In genomic region chr6:28980797-28981390, GRCh38 we compare ENCODE assay signal across 8 cellular contexts. TPM values are rescaled to one million over a fixed set of nuclear protein-coding genes. Genes with fewer than 3 reads are reported as not detected.
DNase-seq lines count a peak whose midpoint lies in the region; ATAC-seq and TF ChIP-seq lines count a peak whose summit lies in the region.

No MANE protein-coding gene starts in this region.

- intact Hi-C loops in CD8-positive, alpha-beta T cell (cut with DNase I, micrococcal nuclease), result loop anchor here (1.0 to 10.0 kb wide), 8 partner anchors 37 to 1806 kb away; no protein-coding TSS in a partner anchor
- intact Hi-C loops in heart right ventricle (cut with DNase I), result loop anchor here in 8 of 10 donors (1.0 to 10.0 kb wide), 12 partner anchors 34 to 1506 kb away; partner anchors contain the start of gene ZNF184 (in 1 of the 8)

- no peaks in the 10 kb centered on the region for H3K36me3 ChIP-seq in CD8-positive, alpha-beta T cell (ENCODE audit: insufficient read depth, low read length)
- H3K36me3 ChIP-seq in SJCRH30, result no peaks in the 10 kb centered on the region
- no peaks in the 10 kb centered on the region for H3K36me3 ChIP-seq in adipocyte (ENCODE audit: control insufficient read depth, insufficient read depth, low read length, severe bottlenecking)
- no peaks in the 10 kb centered on the region for H3K36me3 ChIP-seq in heart right ventricle

- CTCF ChIA-PET in CD8-positive, alpha-beta T cell (lab: Charles Lee), result interaction anchor here (1.1 to 5.9 kb wide), 7 partner anchors 11 to 143 kb away, joined by 3 to 44 read pairs (median 3); no protein-coding TSS in a partner anchor

- peak; percentile 21 for TF ChIP-seq CTCF in CD8-positive, alpha-beta T cell (IDR thresholded peaks at IDR 0.05)
- peak in 5 of 9 donors; percentile 24 to 32 (median 32) for TF ChIP-seq CTCF in heart right ventricle (IDR thresholded peaks at IDR 0.05)

- H3K27ac ChIP-seq in CD8-positive, alpha-beta T cell (ENCODE audit: low read depth, low read length), result no peak overlapping the region
- H3K27ac ChIP-seq in SJCRH30, result peak overlapping the region; percentile 8; the same call in 1 of the 2 replicates
- peak overlapping the region in 7 of 10 donors; percentile 16 to 76 (median 45) for H3K27ac ChIP-seq in heart right ventricle

- POLR2A ChIA-PET in CD8-positive, alpha-beta T cell (lab: Charles Lee), result interaction anchor here (1.2 to 2.8 kb wide), 6 partner anchors 40 to 143 kb away, joined by 5 to 15 read pairs (median 6); partner anchors contain the start of gene TRIM27

- H3K4me3 Mint-ChIP-seq in CD8-positive, alpha-beta T cell, result peak overlapping the region; percentile 89

- peak overlapping the region; percentile 98 for H3K4me3 ChIP-seq in CD8-positive, alpha-beta T cell (ENCODE audit: low read depth, low read length)
- peak overlapping the region; percentile 71 for H3K4me3 ChIP-seq in SJCRH30
- H3K4me3 ChIP-seq in adipocyte (ENCODE audit: low read length), result peak overlapping the region; percentile 87
- peak overlapping the region; percentile 42 to 71 (median 66) for H3K4me3 ChIP-seq in heart right ventricle

- 0 to 1% methylated on average over 16 of the region's 16 CpGs for WGBS in heart right ventricle, 2 donors

- peak in 4 of 7 experiments; percentile 21 to 57 (median 35) for DNase-seq in CD8-positive, alpha-beta T cell
- DNase-seq in LHCN-M2 (ENCODE audit: low read depth) (peak; percentile 85), SJCRH30 (peak; percentile 77 to 84), adipocyte (ENCODE audit: low read depth) (peak; percentile 92), heart right ventricle (peak in 1 of 2 donors; percentile 51), pons (ENCODE audit: low spot score) (peak; percentile 58)

- peaks cover 54% of the 10 kb centered on the region for H3K4me1 Mint-ChIP-seq in CD8-positive, alpha-beta T cell (ENCODE audit: low read depth)

- H3K9me3 ChIP-seq in CD8-positive, alpha-beta T cell (ENCODE audit: low read length), result no peaks in the 10 kb centered on the region
- H3K9me3 ChIP-seq in SJCRH30 (replicated peaks) (no peaks in the 10 kb centered on the region), adipocyte (ENCODE audit: control insufficient read depth, low read length) (no peaks in the 10 kb centered on the region), heart right ventricle (no peaks in the 10 kb centered on the region)

- peak; percentile 30 for ATAC-seq in CD8-positive, alpha-beta T cell
- ATAC-seq in GM19467 (IDR thresholded peaks at IDR 0.05; ENCODE audit: unreplicated experiment), result peak; percentile 41
- ATAC-seq in heart right ventricle, result peak in 7 of 8 donors; percentile 22 to 63 (median 51)
- no peak for ATAC-seq in GM19395 (IDR thresholded peaks at IDR 0.05; ENCODE audit: unreplicated experiment)

- H3K4me1 ChIP-seq in CD8-positive, alpha-beta T cell (ENCODE audit: insufficient read depth, low read length), result peaks cover 17% of the 10 kb centered on the region
- H3K4me1 ChIP-seq in SJCRH30, result no peaks in the 10 kb centered on the region
- peaks cover 17% of the 10 kb centered on the region for H3K4me1 ChIP-seq in adipocyte (ENCODE audit: control insufficient read depth, insufficient read depth, low read length)
- peaks cover 0 to 48% (median 6%) of the 10 kb centered on the region in 9 donors for H3K4me1 ChIP-seq in heart right ventricle

- H3K9me3 Mint-ChIP-seq in CD8-positive, alpha-beta T cell, result peaks cover 2% of the 10 kb centered on the region

- no peaks in the 10 kb centered on the region for H3K27me3 ChIP-seq in CD8-positive, alpha-beta T cell (ENCODE audit: insufficient read depth, low read length)
- H3K27me3 ChIP-seq in SJCRH30, result no peaks in the 10 kb centered on the region
- H3K27me3 ChIP-seq in adipocyte (replicated peaks; ENCODE audit: control insufficient read depth, insufficient read depth, low read length), result no peaks in the 10 kb centered on the region
- H3K27me3 ChIP-seq in heart right ventricle, result peaks cover 0 to 27% (median 18%) of the 10 kb centered on the region in 7 donors

- peaks cover 4% of the 10 kb centered on the region for H3K36me3 Mint-ChIP-seq in CD8-positive, alpha-beta T cell

- H3K9ac ChIP-seq in adipocyte (ENCODE audit: low read length), result peak overlapping the region; percentile 59

- H3K27ac Mint-ChIP-seq in CD8-positive, alpha-beta T cell, result peak overlapping the region; percentile 19

- peaks cover 31% of the 10 kb centered on the region for H3K27me3 Mint-ChIP-seq in CD8-positive, alpha-beta T cell (ENCODE audit: low read depth)

RNA-seq across cellular contexts. Expression of gene ZNF311, which starts 24.2 kb away (rescaled TPM):
- not detected for total RNA-seq in CD8-positive, alpha-beta T cell
- total RNA-seq in LHCN-M2 (2014; rRNA removed) (0.71 and 0.86 TPM in 2 replicates), heart right ventricle (under 1 TPM; 0.08 to 0.39 (median 0.22) TPM)
- polyA plus RNA-seq in LHCN-M2 (2012), result 0.43 TPM
- total RNA-seq in SJCRH30 (2014; rRNA removed; shearing (Covaris generic)), result not detected in 2 replicates
- polyA plus RNA-seq in heart right ventricle, result under 1 TPM; 0.25 to 0.66 TPM

RNA-seq across cellular contexts. Expression of gene TRIM27, which starts 57.1 kb away (rescaled TPM):
- 1 to 10 TPM; 7.8 to 9.4 TPM for total RNA-seq in CD8-positive, alpha-beta T cell
- 64.4 and 71.2 TPM in 2 replicates for total RNA-seq in LHCN-M2 (2014; rRNA removed)
- polyA plus RNA-seq in LHCN-M2 (2012), result 31.3 TPM
- 48.2 and 52.8 TPM in 2 replicates for total RNA-seq in SJCRH30 (2014; rRNA removed; shearing (Covaris generic))
- 10 to 100 TPM; 14.7 to 23.1 (median 17.6) TPM for total RNA-seq in heart right ventricle
- 10 to 100 TPM; 21.0 to 26.2 TPM for polyA plus RNA-seq in heart right ventricle
